In the genomic region with DNA sequence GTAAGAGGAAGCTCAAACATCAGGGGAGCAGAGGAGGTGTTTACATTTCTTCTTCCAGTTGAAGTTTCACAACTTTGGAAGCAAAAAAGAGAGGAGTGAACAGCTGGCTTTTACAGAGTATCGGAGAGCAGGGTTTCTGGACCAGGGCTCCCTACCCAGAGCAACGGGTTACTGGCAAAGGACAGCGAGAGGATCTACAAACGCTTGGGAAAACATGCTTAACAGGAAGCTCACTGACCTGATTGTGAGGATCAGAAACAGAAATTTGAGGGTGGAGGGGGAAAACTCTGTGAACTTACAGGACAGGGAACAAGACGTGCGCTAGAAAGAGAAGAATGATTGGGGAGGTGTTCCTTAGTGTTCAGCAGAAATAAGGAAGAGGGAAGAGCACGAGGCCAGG, we compare ENCODE assay signal across 1 cellular context.
TF ChIP-seq lines count a peak whose summit lies in the region.

No MANE protein-coding gene starts in this region.

TF ChIP-seq in GM23338, 12 proteins besides CTCF, POLR2A, EP300 and RAD21 (continued from another document):
- TF ChIP-seq, protein P1, sequence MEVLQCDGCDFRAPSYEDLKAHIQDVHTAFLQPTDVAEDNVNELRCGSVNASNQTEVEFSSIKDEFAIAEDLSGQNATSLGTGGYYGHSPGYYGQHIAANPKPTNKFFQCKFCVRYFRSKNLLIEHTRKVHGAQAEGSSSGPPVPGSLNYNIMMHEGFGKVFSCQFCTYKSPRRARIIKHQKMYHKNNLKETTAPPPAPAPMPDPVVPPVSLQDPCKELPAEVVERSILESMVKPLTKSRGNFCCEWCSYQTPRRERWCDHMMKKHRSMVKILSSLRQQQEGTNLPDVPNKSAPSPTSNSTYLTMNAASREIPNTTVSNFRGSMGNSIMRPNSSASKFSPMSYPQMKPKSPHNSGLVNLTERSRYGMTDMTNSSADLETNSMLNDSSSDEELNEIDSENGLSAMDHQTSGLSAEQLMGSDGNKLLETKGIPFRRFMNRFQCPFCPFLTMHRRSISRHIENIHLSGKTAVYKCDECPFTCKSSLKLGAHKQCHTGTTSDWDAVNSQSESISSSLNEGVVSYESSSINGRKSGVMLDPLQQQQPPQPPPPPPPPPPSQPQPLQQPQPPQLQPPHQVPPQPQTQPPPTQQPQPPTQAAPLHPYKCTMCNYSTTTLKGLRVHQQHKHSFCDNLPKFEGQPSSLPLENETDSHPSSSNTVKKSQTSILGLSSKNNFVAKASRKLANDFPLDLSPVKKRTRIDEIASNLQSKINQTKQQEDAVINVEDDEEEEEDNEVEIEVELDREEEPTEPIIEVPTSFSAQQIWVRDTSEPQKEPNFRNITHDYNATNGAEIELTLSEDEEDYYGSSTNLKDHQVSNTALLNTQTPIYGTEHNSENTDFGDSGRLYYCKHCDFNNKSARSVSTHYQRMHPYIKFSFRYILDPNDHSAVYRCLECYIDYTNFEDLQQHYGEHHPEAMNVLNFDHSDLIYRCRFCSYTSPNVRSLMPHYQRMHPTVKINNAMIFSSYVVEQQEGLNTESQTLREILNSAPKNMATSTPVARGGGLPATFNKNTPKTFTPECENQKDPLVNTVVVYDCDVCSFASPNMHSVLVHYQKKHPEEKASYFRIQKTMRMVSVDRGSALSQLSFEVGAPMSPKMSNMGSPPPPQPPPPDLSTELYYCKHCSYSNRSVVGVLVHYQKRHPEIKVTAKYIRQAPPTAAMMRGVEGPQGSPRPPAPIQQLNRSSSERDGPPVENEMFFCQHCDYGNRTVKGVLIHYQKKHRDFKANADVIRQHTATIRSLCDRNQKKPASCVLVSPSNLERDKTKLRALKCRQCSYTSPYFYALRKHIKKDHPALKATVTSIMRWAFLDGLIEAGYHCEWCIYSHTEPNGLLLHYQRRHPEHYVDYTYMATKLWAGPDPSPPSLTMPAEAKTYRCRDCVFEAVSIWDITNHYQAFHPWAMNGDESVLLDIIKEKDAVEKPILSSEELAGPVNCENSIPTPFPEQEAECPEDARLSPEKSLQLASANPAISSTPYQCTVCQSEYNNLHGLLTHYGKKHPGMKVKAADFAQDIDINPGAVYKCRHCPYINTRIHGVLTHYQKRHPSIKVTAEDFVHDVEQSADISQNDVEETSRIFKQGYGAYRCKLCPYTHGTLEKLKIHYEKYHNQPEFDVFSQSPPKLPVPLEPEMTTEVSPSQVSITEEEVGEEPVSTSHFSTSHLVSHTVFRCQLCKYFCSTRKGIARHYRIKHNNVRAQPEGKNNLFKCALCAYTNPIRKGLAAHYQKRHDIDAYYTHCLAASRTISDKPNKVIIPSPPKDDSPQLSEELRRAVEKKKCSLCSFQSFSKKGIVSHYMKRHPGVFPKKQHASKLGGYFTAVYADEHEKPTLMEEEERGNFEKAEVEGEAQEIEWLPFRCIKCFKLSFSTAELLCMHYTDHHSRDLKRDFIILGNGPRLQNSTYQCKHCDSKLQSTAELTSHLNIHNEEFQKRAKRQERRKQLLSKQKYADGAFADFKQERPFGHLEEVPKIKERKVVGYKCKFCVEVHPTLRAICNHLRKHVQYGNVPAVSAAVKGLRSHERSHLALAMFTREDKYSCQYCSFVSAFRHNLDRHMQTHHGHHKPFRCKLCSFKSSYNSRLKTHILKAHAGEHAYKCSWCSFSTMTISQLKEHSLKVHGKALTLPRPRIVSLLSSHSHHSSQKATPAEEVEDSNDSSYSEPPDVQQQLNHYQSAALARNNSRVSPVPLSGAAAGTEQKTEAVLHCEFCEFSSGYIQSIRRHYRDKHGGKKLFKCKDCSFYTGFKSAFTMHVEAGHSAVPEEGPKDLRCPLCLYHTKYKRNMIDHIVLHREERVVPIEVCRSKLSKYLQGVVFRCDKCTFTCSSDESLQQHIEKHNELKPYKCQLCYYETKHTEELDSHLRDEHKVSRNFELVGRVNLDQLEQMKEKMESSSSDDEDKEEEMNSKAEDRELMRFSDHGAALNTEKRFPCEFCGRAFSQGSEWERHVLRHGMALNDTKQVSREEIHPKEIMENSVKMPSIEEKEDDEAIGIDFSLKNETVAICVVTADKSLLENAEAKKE (CRISPR knock-in tag; IDR thresholded peaks at IDR 0.05), result no peak
- TF ChIP-seq EZH2 (IDR thresholded peaks at IDR 0.05; ENCODE audit: low read depth, unreplicated experiment), result no peak
